Comparison of ENCODE assay signal across 26 cellular contexts in genomic region chr15:68495221-68495950, GRCh38.
DNase-seq lines count a peak whose midpoint lies in the region; ATAC-seq, FAIRE-seq and TF ChIP-seq lines count a peak whose summit lies in the region.
"Had no signal": no experiment of that assay in that cellular context is flagged by ENCODE, and none has a peak within 500 bp of the region (broad histone marks: within the 10 kb centered on the region; RNA-seq: fewer than 3 reads in every experiment).

No MANE protein-coding gene starts in this region.

- POLR2A ChIA-PET in HepG2 (lab: Yijun Ruan, JAX): no interaction called here

- no peak overlapping the region for H3K9ac ChIP-seq in HepG2 (ENCODE audit: insufficient read depth, low read depth, low read length)
- H3K9ac ChIP-seq in astrocyte (ENCODE audit: low read length): no peak overlapping the region
- H3K9ac ChIP-seq: BLaER1 treated with 17β-estradiol and CSF1 and Interleukin-3, amounts not matched to agents 10 nM and 100 nM had no signal

- TF ChIP-seq CTCF in HepG2 (CRISPR knock-in tag; IDR thresholded peaks at IDR 0.05): no peak
- no peak for TF ChIP-seq CTCF in right lobe of liver (IDR thresholded peaks at IDR 0.05)
- TF ChIP-seq CTCF in astrocyte (IDR thresholded peaks at IDR 0.05; ENCODE audit: insufficient read depth, low read depth, low read length): no peak
- TF ChIP-seq CTCF in mesothelial cell of epicardium (IDR thresholded peaks at IDR 0.05; ENCODE audit: unreplicated experiment): no peak
- no peak for TF ChIP-seq CTCF in uterus (IDR thresholded peaks at IDR 0.05)

- FAIRE-seq in HepG2 (lab: Jason Lieb, UNC) (no peak), astrocyte (lab: Jason Lieb, UNC) (no peak)
- FAIRE-seq: A204.1, GM12891, GM18507, H54 had no signal

- no peaks in the 10 kb centered on the region for H3K79me2 ChIP-seq in HepG2 (ENCODE audit: insufficient read depth, low read length)
- H3K79me2 ChIP-seq in astrocyte (ENCODE audit: insufficient read depth, low read length): no peaks in the 10 kb centered on the region

- H3K4me2 ChIP-seq in HepG2 (ENCODE audit: low read depth, low read length) (no peak overlapping the region), astrocyte (ENCODE audit: low read length) (no peak overlapping the region)
- H3K4me2 ChIP-seq: BLaER1 treated with 17β-estradiol and CSF1 and Interleukin-3, amounts not matched to agents 10 nM and 100 nM had no signal

- H2AFZ ChIP-seq in HepG2 (ENCODE audit: low read length) (no peak overlapping the region), astrocyte (ENCODE audit: low read depth, low read length) (no peak overlapping the region)

- H3K27ac ChIP-seq in HepG2 (ENCODE audit: extremely low read length, insufficient read depth, low read length) (no peak overlapping the region), right lobe of liver (no peak overlapping the region), astrocyte (ENCODE audit: low read depth, low read length) (no peak overlapping the region), uterus (peak overlapping the region; percentile 87 to 95)
- H3K27ac ChIP-seq: 22Rv1; BLaER1 treated with 17β-estradiol and CSF1 and Interleukin-3, amounts not matched to agents 10 nM and 100 nM had no signal

- H4K20me1 ChIP-seq in HepG2 (ENCODE audit: insufficient read depth, low read length) (no peaks in the 10 kb centered on the region), astrocyte (ENCODE audit: insufficient read depth, low read length) (no peaks in the 10 kb centered on the region)
- H4K20me1 ChIP-seq: BLaER1 treated with 17β-estradiol and CSF1 and Interleukin-3, amounts not matched to agents 10 nM and 100 nM had no signal

- ATAC-seq in HepG2 (no peak), right lobe of liver (no peak)

- H3K36me3 Mint-ChIP-seq in astrocyte (ENCODE audit: low read depth, unreplicated experiment): no peaks in the 10 kb centered on the region
- no peaks in the 10 kb centered on the region for H3K36me3 Mint-ChIP-seq in mesothelial cell of epicardium
- H3K36me3 Mint-ChIP-seq: CD4-positive, alpha-beta memory T cell had no signal

- H3K27ac Mint-ChIP-seq in astrocyte (ENCODE audit: unreplicated experiment): peak overlapping the region; percentile 65
- H3K27ac Mint-ChIP-seq in mesothelial cell of epicardium: peak overlapping the region; percentile 35
- H3K27ac Mint-ChIP-seq: CD4-positive, alpha-beta memory T cell; HFFc6 had no signal

- TF ChIP-seq POLR2A in HepG2 (IDR thresholded peaks at IDR 0.05; ENCODE audit: insufficient read depth in 1 of 2, low read depth in 2 of 2, low read length in 2 of 2) (no peak), right lobe of liver (IDR thresholded peaks at IDR 0.05) (no peak), uterus (IDR thresholded peaks at IDR 0.05) (no peak)

- H3K27me3 Mint-ChIP-seq in astrocyte (ENCODE audit: low read depth, unreplicated experiment) (no peaks in the 10 kb centered on the region), mesothelial cell of epicardium (ENCODE audit: low read depth) (peaks cover 22% of the 10 kb centered on the region)

- TF ChIP-seq RAD21 in HepG2 (CRISPR knock-in tag; IDR thresholded peaks at IDR 0.05): no peak

- H3K4me3 ChIP-seq in HepG2 (replicated peaks in 1 of 3; ENCODE audit: insufficient read depth in 1 of 3, low read depth in 2 of 3, low read length in 3 of 3) (no peak overlapping the region), right lobe of liver (no peak overlapping the region), astrocyte (ENCODE audit: insufficient read depth, low read depth, low read length) (no peak overlapping the region), uterus (no peak overlapping the region)
- H3K4me3 ChIP-seq: BLaER1 treated with 17β-estradiol and CSF1 and Interleukin-3, amounts not matched to agents 10 nM and 100 nM; HAP-1 had no signal

- BruUV-seq in HepG2 (replicated peaks; lab: Mats Ljungman, UMichigan): no TSS peak

- no peak overlapping the region for H3K4me3 Mint-ChIP-seq in astrocyte (ENCODE audit: unreplicated experiment)
- no peak overlapping the region for H3K4me3 Mint-ChIP-seq in mesothelial cell of epicardium
- H3K4me3 Mint-ChIP-seq: CD4-positive, alpha-beta memory T cell; HFFc6 had no signal

- H3K9me3 ChIP-seq in HepG2 (ENCODE audit: low read length) (no peaks in the 10 kb centered on the region), right lobe of liver (no peaks in the 10 kb centered on the region), astrocyte (ENCODE audit: insufficient read depth, low read depth, low read length) (no peaks in the 10 kb centered on the region), uterus (no peaks in the 10 kb centered on the region)
- H3K9me3 ChIP-seq: BE2C; BLaER1 treated with 17β-estradiol and CSF1 and Interleukin-3, amounts not matched to agents 10 nM and 100 nM; HAP-1 had no signal

- H3K9me3 Mint-ChIP-seq in astrocyte (ENCODE audit: unreplicated experiment) (peaks cover 5% of the 10 kb centered on the region), mesothelial cell of epicardium (peaks cover 10% of the 10 kb centered on the region)
- H3K9me3 Mint-ChIP-seq: HFFc6 had no signal

- H3K27me3 ChIP-seq in HepG2 (ENCODE audit: control insufficient read depth in 1 of 2, insufficient read depth in 2 of 2, low read length in 2 of 2) (peaks cover 0 to 6% of the 10 kb centered on the region in 2 experiments; a peak in 2 of 5 replicates), right lobe of liver (no peaks in the 10 kb centered on the region), astrocyte (ENCODE audit: insufficient read depth, low read length) (no peaks in the 10 kb centered on the region), uterus (no peaks in the 10 kb centered on the region)
- H3K27me3 ChIP-seq: BE2C; BLaER1 treated with 17β-estradiol and CSF1 and Interleukin-3, amounts not matched to agents 10 nM and 100 nM had no signal

- H3K4me1 ChIP-seq in HepG2 (ENCODE audit: insufficient read depth, low read length) (no peaks in the 10 kb centered on the region), right lobe of liver (no peaks in the 10 kb centered on the region), astrocyte (ENCODE audit: insufficient read depth, low read length) (peaks cover 29% of the 10 kb centered on the region), uterus (peaks cover 7 to 8% of the 10 kb centered on the region in 2 donors)
- H3K4me1 ChIP-seq: BE2C; BLaER1 treated with 17β-estradiol and CSF1 and Interleukin-3, amounts not matched to agents 10 nM and 100 nM; HAP-1 had no signal

- DNase-seq in HepG2 (ENCODE audit: low spot score): no peak
- DNase-seq in right lobe of liver: no peak
- DNase-seq in astrocyte (ENCODE audit: low read depth): no peak
- peak in 1 of 2 experiments; percentile 7 for DNase-seq in mesothelial cell of epicardium (ENCODE audit: low spot score in 2 of 2, unreplicated experiment in 2 of 2)
- DNase-seq in uterus: no peak
- no peak for DNase-seq in activated CD4-positive, alpha-beta T cell treated with anti-CD3 and anti-CD28 coated beads, Interleukin-2, amount 50 U/mL, for 1 hour
- DNase-seq in NCI-H82 (lab: John Stamatoyannopoulos, UW): no peak
- no peak for DNase-seq in iPS-NIHi7 (ENCODE audit: extremely low spot score)
- DNase-seq: ACHN; AML-193; BE2C; Calu3; CD4-positive, alpha-beta memory T cell; COR-L47; DMS53; DMS79 treated with DMSO at 0.1 percent for 48 hours; GF-D8; GOT3; HFFc6 had no signal

- intact Hi-C loops in HepG2 (cut with micrococcal nuclease; ENCODE audit: unreplicated experiment): no loop called here
- intact Hi-C loops in right lobe of liver (cut with DNase I): no loop called here
- intact Hi-C loops in uterus (cut with DNase I; ENCODE audit: low total_unique reads): no loop called here

- TF ChIP-seq EP300 in HepG2 (IDR thresholded peaks at IDR 0.05; ENCODE audit: low read depth in 2 of 2, low read length in 2 of 2) (no peak), HepG2 (CRISPR knock-in tag; IDR thresholded peaks at IDR 0.05; ENCODE audit: borderline replicate concordance) (no peak)

- in situ Hi-C loops in HepG2 (cut with HindIII; ENCODE audit: extremely low pct_ligation_motif_present, low pct_unique_long_range_greater_than_20kb): no loop called here

- H3K4me1 Mint-ChIP-seq in astrocyte (ENCODE audit: low read depth, unreplicated experiment) (peaks cover 40% of the 10 kb centered on the region), mesothelial cell of epicardium (peaks cover 30% of the 10 kb centered on the region)
- H3K4me1 Mint-ChIP-seq: CD4-positive, alpha-beta memory T cell had no signal

- no peaks in the 10 kb centered on the region for H3K36me3 ChIP-seq in HepG2 (replicated peaks in 1 of 2; ENCODE audit: control insufficient read depth in 1 of 2, insufficient read depth in 2 of 2, low read length in 2 of 2)
- no peaks in the 10 kb centered on the region for H3K36me3 ChIP-seq in right lobe of liver
- H3K36me3 ChIP-seq in astrocyte (ENCODE audit: insufficient read depth, low read length): no peaks in the 10 kb centered on the region
- H3K36me3 ChIP-seq in uterus: no peaks in the 10 kb centered on the region
- H3K36me3 ChIP-seq: BE2C; BLaER1 treated with 17β-estradiol and CSF1 and Interleukin-3, amounts not matched to agents 10 nM and 100 nM; HAP-1 had no signal

- WGBS in HepG2 (ENCODE audit: low lambda C conversion rate): 0% methylated on average over 1 of the region's 1 CpG
- WGBS in right lobe of liver (ENCODE audit: insufficient coverage, low coverage, low lambda C conversion rate, missing lambda C conversion rate): 17% methylated on average over 1 of the region's 1 CpG

- CTCF ChIA-PET in HepG2 (lab: Yijun Ruan, JAX; ENCODE audit: low intra/inter-chr PET ratio, low total read pairs): no interaction called here

TF ChIP-seq in HepG2, 621 proteins besides CTCF, POLR2A, EP300 and RAD21:
- TF ChIP-seq CREM (IDR thresholded peaks at IDR 0.05): no peak
- no peak for TF ChIP-seq CREM (CRISPR knock-in tag; IDR thresholded peaks at IDR 0.05)
- TF ChIP-seq MNT (IDR thresholded peaks at IDR 0.05): peak; percentile 96

Comparison
In these comparisons a context has a peak if more than half of its experiments do, and no peak if none do; other contexts are left out.
1. H3K27ac ChIP-seq: peak in uterus (2 of 2); none in HepG2 (single experiment), right lobe of liver (0 of 3) and astrocyte (single experiment).